In genomic region chr1:216178266-216178665, GRCh38 we compare ENCODE assay signal across 14 cellular contexts.
"Had no signal": no experiment of that assay in that cellular context is flagged by ENCODE, and none has a peak within 500 bp of the region (broad histone marks: within the 10 kb centered on the region; RNA-seq: fewer than 3 reads in every experiment).

No MANE protein-coding gene starts in this region.

- H3K9me3 ChIP-seq: adrenal gland, stomach, testis had no signal

- H3K4me3 ChIP-seq: adrenal gland, stomach, testis had no signal

- H3K4me1 ChIP-seq: adrenal gland, stomach, testis had no signal

- H3K27me3 ChIP-seq: adrenal gland, stomach, testis had no signal

- DNase-seq: activated CD4-positive, CD25-positive, alpha-beta regulatory T cell treated with anti-CD3 and anti-CD28 coated beads, Interleukin-2, amount 50 U/mL, for 72 hours; activated effector memory CD4-positive, alpha-beta T cell treated with anti-CD3 and anti-CD28 coated beads, Interleukin-2, amount 50 U/mL, for 16 hours; activated naive CD4-positive, alpha-beta T cell treated with anti-CD3 and anti-CD28 coated beads, Interleukin-2, amount 50 U/mL, for 16 hours; activated T-cell treated with anti-CD3 and anti-CD28 coated beads, Interleukin-2, amount 50 U/mL, for 72 hours; adrenal gland; caudate nucleus; erythroblast; naive B cell; retina; small intestine; stimulated activated CD4-positive, alpha-beta T cell treated with anti-CD3 and anti-CD28 coated beads, Interleukin-15, amount 100 ng/mL, for 24 hours; stimulated activated CD4-positive, alpha-beta T cell treated with anti-CD3 and anti-CD28 coated beads, Interleukin-2, amount 100 ng/mL, for 48 hours; stomach; testis had no signal

- ATAC-seq: activated T-cell treated with anti-CD3 and anti-CD28 coated beads, Interleukin-2, amount 50 U/mL, for 72 hours had no signal

- H3K36me3 ChIP-seq: adrenal gland, stomach had no signal

- H3K27ac ChIP-seq: adrenal gland, stomach, testis had no signal
